In the genomic region with DNA sequence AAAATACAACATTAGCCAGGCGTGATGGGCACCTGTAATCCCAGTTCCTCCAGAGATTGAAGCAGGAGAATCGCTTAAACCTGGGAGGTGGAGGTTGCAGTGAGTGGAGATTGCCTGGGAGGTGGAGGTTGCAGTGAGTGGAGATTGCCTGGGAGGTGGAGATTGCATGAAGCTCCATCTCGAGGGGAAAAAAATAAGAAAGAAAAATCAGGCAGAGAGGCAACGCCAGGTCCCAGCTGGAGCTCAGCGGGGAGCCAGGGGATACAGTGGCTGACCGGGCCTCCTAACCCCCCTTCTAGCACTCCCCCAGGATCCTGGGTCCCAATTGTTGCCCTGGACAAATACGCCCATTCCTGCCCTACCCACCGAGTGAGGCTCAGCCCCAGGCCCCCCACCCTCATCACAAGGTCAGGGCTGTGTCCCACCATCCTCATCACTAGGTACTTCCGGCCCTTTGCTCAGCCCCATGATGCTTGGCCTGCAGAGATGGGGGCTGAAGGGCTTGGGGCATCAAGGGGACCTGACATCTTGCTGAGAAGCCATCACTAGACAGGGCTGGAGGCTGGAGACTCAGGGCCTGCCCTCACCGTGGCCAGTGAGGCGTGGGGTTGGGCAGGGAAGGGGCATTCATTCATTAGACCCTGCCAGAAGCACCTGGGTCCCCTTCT, we compare ENCODE assay signal across 9 cellular contexts. TPM values are rescaled to one million over a fixed set of nuclear protein-coding genes. Genes with fewer than 3 reads are reported as not detected.
DNase-seq lines count a peak whose midpoint lies in the region; ATAC-seq and TF ChIP-seq lines count a peak whose summit lies in the region.
"Had no signal": no experiment of that assay in that cellular context is flagged by ENCODE, and none has a peak within 500 bp of the region (broad histone marks: within the 10 kb centered on the region; RNA-seq: fewer than 3 reads in every experiment).

No MANE protein-coding gene starts in this region.

- H3K27me3 ChIP-seq in left ventricle myocardium inferior (ENCODE audit: low read depth) (no peaks in the 10 kb centered on the region), vagina (no peaks in the 10 kb centered on the region)

- no peaks in the 10 kb centered on the region for H3K9me3 ChIP-seq in left ventricle myocardium inferior (replicated peaks)
- no peaks in the 10 kb centered on the region for H3K9me3 ChIP-seq in vagina

- DNase-seq in left ventricle myocardium inferior = no peak
- no peak for DNase-seq in Right ventricle myocardium superior
- DNase-seq in activated naive CD8-positive, alpha-beta T cell treated with anti-CD3 and anti-CD28 coated beads, Interleukin-2, amount 50 U/mL, for 24 hours = no peak
- DNase-seq in mesothelial cell of epicardium (ENCODE audit: low spot score in 2 of 2, unreplicated experiment in 2 of 2) = no peak
- no peak for DNase-seq in vagina (ENCODE audit: extremely low spot score in 2 of 2)
- no peak for DNase-seq in hippocampal formation (lab: John Stamatoyannopoulos, UW)
- no peak for DNase-seq in activated gamma-delta T cell (lab: John Stamatoyannopoulos, UW)
- DNase-seq: NCI-H2029 had no signal

- H3K4me1 ChIP-seq in left ventricle myocardium inferior = peaks cover 66% of the 10 kb centered on the region
- H3K4me1 ChIP-seq in vagina = peaks cover 39% of the 10 kb centered on the region

- H3K9me3 Mint-ChIP-seq in activated naive CD8-positive, alpha-beta T cell treated with anti-CD3 and anti-CD28 coated beads, Interleukin-2, amount 50 U/mL, for 24 hours = no peaks in the 10 kb centered on the region
- H3K9me3 Mint-ChIP-seq in mesothelial cell of epicardium = no peaks in the 10 kb centered on the region

- H3K4me3 ChIP-seq in left ventricle myocardium inferior (peak overlapping the region; percentile 99), vagina (peak overlapping the region; percentile 68 to 93)

- H3K27ac ChIP-seq in left ventricle myocardium inferior (replicated peaks) = peak overlapping the region; percentile 91
- no peak overlapping the region for H3K27ac ChIP-seq in vagina

- no peak for TF ChIP-seq POLR2A in vagina (IDR thresholded peaks at IDR 0.05)

- peak overlapping the region; percentile 80 for H3K4me3 Mint-ChIP-seq in activated naive CD8-positive, alpha-beta T cell treated with anti-CD3 and anti-CD28 coated beads, Interleukin-2, amount 50 U/mL, for 24 hours
- H3K4me3 Mint-ChIP-seq in mesothelial cell of epicardium = peak overlapping the region; percentile 75

- ATAC-seq in Right ventricle myocardium superior (ENCODE audit: poor library complexity) (no peak), HG02763 (IDR thresholded peaks at IDR 0.05; ENCODE audit: unreplicated experiment) (no peak)
- ATAC-seq in activated naive CD8-positive, alpha-beta T cell treated with anti-CD3 and anti-CD28 coated beads, Interleukin-2, amount 50 U/mL, for 24 hours = no peak

- H3K27me3 Mint-ChIP-seq in activated naive CD8-positive, alpha-beta T cell treated with anti-CD3 and anti-CD28 coated beads, Interleukin-2, amount 50 U/mL, for 24 hours = no peaks in the 10 kb centered on the region
- no peaks in the 10 kb centered on the region for H3K27me3 Mint-ChIP-seq in mesothelial cell of epicardium (ENCODE audit: low read depth)

- intact Hi-C loops in left ventricle myocardium inferior (cut with micrococcal nuclease) (no loop called here), Right ventricle myocardium superior (cut with DNase I) (loop anchor here (5.0 kb wide), 1 partner anchor 134 kb away; no protein-coding TSS in a partner anchor), vagina (cut with DNase I) (no loop called here)

- H3K27ac Mint-ChIP-seq in activated naive CD8-positive, alpha-beta T cell treated with anti-CD3 and anti-CD28 coated beads, Interleukin-2, amount 50 U/mL, for 24 hours = peak overlapping the region; percentile 59
- H3K27ac Mint-ChIP-seq in mesothelial cell of epicardium = no peak overlapping the region

- no peak for TF ChIP-seq CTCF in left ventricle myocardium inferior (IDR thresholded peaks at IDR 0.05; ENCODE audit: borderline replicate concordance)
- TF ChIP-seq CTCF in mesothelial cell of epicardium (IDR thresholded peaks at IDR 0.05; ENCODE audit: unreplicated experiment) = no peak
- TF ChIP-seq CTCF in vagina (IDR thresholded peaks at IDR 0.05) = no peak

- peaks cover 24% of the 10 kb centered on the region for H3K4me1 Mint-ChIP-seq in activated naive CD8-positive, alpha-beta T cell treated with anti-CD3 and anti-CD28 coated beads, Interleukin-2, amount 50 U/mL, for 24 hours
- peaks cover 22% of the 10 kb centered on the region for H3K4me1 Mint-ChIP-seq in mesothelial cell of epicardium

- peaks cover 39% of the 10 kb centered on the region for H3K36me3 ChIP-seq in left ventricle myocardium inferior
- H3K36me3 ChIP-seq in vagina = peaks cover 0 to 39% of the 10 kb centered on the region in 2 donors

- peaks cover 7% of the 10 kb centered on the region for H3K36me3 Mint-ChIP-seq in activated naive CD8-positive, alpha-beta T cell treated with anti-CD3 and anti-CD28 coated beads, Interleukin-2, amount 50 U/mL, for 24 hours (ENCODE audit: low read depth)
- H3K36me3 Mint-ChIP-seq in mesothelial cell of epicardium = peaks cover 4% of the 10 kb centered on the region

RNA-seq across cellular contexts. Expression of a gene that starts 1.9 kb away (rescaled TPM):
- total RNA-seq in left ventricle myocardium inferior (19.2 TPM), Right ventricle myocardium superior (17.8 TPM), mesothelial cell of epicardium (56.2 to 58.4 TPM (median 56.5 TPM) in 3 replicates), vagina (43.7 TPM)

RNA-seq across cellular contexts. Expression of a gene that starts 10.2 kb away (rescaled TPM):
- total RNA-seq in left ventricle myocardium inferior (9.8 TPM), Right ventricle myocardium superior (10.2 TPM), mesothelial cell of epicardium (18.4 to 20.8 TPM (median 20.4 TPM) in 3 replicates), vagina (10.6 TPM)

RNA-seq across cellular contexts. Expression of a gene that starts 10.3 kb away (rescaled TPM):
- total RNA-seq in left ventricle myocardium inferior (2.1 TPM), Right ventricle myocardium superior (2.7 TPM), mesothelial cell of epicardium (573 to 576 TPM (median 576 TPM) in 3 replicates), vagina (1.2 TPM)

RNA-seq across cellular contexts. Expression of a gene that starts 55.1 kb away (rescaled TPM):
- total RNA-seq in left ventricle myocardium inferior = 6.6 TPM
- 6.1 TPM for total RNA-seq in Right ventricle myocardium superior
- 12.0 to 12.6 TPM (median 12.2 TPM) in 3 replicates for total RNA-seq in mesothelial cell of epicardium
- 11.5 TPM for total RNA-seq in vagina

Comparison
In these comparisons a context has a peak if more than half of its experiments do, and no peak if none do; other contexts are left out.
1. RNA of a gene that starts 10.3 kb away (total RNA-seq): 573 to 576 TPM in mesothelial cell of epicardium; 2.7 TPM in Right ventricle myocardium superior (single experiment), 2.1 TPM in left ventricle myocardium inferior (single experiment) and 1.2 TPM in vagina (single experiment); every median in the first group is over 100 times any median in the second.